Comparison of ENCODE assay signal across 8 cellular contexts in genomic region chr12:32390572-32391219, GRCh38. TPM values are rescaled to one million over a fixed set of nuclear protein-coding genes. Genes with fewer than 3 reads are reported as not detected.
DNase-seq lines count a peak whose midpoint lies in the region; ATAC-seq, FAIRE-seq and TF ChIP-seq lines count a peak whose summit lies in the region.

No MANE protein-coding gene starts in this region.

- H3K9me1 ChIP-seq in keratinocyte (ENCODE audit: control insufficient read depth, extremely low read depth, insufficient read depth, low read length): no peaks in the 10 kb centered on the region

- H3K27me3 ChIP-seq in H7 (ENCODE audit: control insufficient read depth, insufficient read depth, low read length) (no peaks in the 10 kb centered on the region), keratinocyte (ENCODE audit: control insufficient read depth, extremely low read depth, insufficient read depth, low read length) (no peaks in the 10 kb centered on the region), thymus (ENCODE audit: control insufficient read depth, insufficient read depth) (no peaks in the 10 kb centered on the region)

- in situ Hi-C loops in ACHN (cut with HindIII; ENCODE audit: low pct_ligation_motif_present, low pct_unique_long_range_greater_than_20kb, low sequenced_read_pairs): no loop called here

- no peak overlapping the region for H3K27ac Mint-ChIP-seq in activated T-helper 2 cell treated with anti-CD3 and anti-CD28 coated beads, Interferon-gamma antibody, Interleukin-2, Interleukin-4, amounts not matched to agents 10 μg/mL and 5 μg/mL and 100 μg/mL, durations not matched to agents 14 hours and 24 hours and 36 hours

- H3K27ac ChIP-seq in keratinocyte (ENCODE audit: control insufficient read depth, insufficient read depth, low read length) (no peak overlapping the region), thymus (ENCODE audit: low read depth) (no peak overlapping the region)

- no peaks in the 10 kb centered on the region for H3K36me3 Mint-ChIP-seq in activated T-helper 2 cell treated with anti-CD3 and anti-CD28 coated beads, Interferon-gamma antibody, Interleukin-2, Interleukin-4, amounts not matched to agents 10 μg/mL and 5 μg/mL and 100 μg/mL, durations not matched to agents 14 hours and 24 hours and 36 hours (ENCODE audit: low read depth)

- no peaks in the 10 kb centered on the region for H3K9me3 ChIP-seq in keratinocyte (ENCODE audit: control insufficient read depth, low read depth, low read length)
- H3K9me3 ChIP-seq in thymus (ENCODE audit: control insufficient read depth): no peaks in the 10 kb centered on the region

- H3K4me2 ChIP-seq in keratinocyte (ENCODE audit: control insufficient read depth, extremely low read depth, insufficient read depth, low read depth, low read length): peak overlapping the region; percentile 39

- TF ChIP-seq CTCF in keratinocyte (optimal IDR thresholded peaks at IDR 0.05 in 1 of 3, IDR thresholded peaks at IDR 0.05 in 1 of 3, conservative IDR thresholded peaks at IDR 0.05 in 1 of 3; ENCODE audit: extremely low read depth in 1 of 3, insufficient read depth in 2 of 3, low read length in 3 of 3): no peak

- peaks cover 2% of the 10 kb centered on the region for H3K4me1 Mint-ChIP-seq in activated T-helper 2 cell treated with anti-CD3 and anti-CD28 coated beads, Interferon-gamma antibody, Interleukin-2, Interleukin-4, amounts not matched to agents 10 μg/mL and 5 μg/mL and 100 μg/mL, durations not matched to agents 14 hours and 24 hours and 36 hours (ENCODE audit: low read depth)

- no peak for ATAC-seq in HG03139 (IDR thresholded peaks at IDR 0.05; ENCODE audit: unreplicated experiment)

- H3K9ac ChIP-seq in keratinocyte (ENCODE audit: control insufficient read depth, extremely low read depth, insufficient read depth, low read length): peak overlapping the region; percentile 63

- H3K4me3 ChIP-seq in H7 (ENCODE audit: insufficient read depth, low read depth, low read length): peak overlapping the region; percentile 14; the same call in 1 of the 2 replicates
- H3K4me3 ChIP-seq in keratinocyte (ENCODE audit: control insufficient read depth in 2 of 3, extremely low read depth in 1 of 3, insufficient read depth in 2 of 3, low read depth in 1 of 3, low read length in 3 of 3): peak overlapping the region; percentile 20 to 47 (median 29)
- peak overlapping the region; percentile 6 for H3K4me3 ChIP-seq in thymus (ENCODE audit: low read length)

- no peaks in the 10 kb centered on the region for H3K79me2 ChIP-seq in keratinocyte (ENCODE audit: control insufficient read depth, insufficient read depth, low read length)

- peak; percentile 84 for DNase-seq in ACHN
- DNase-seq in H7: no peak
- DNase-seq in activated T-helper 2 cell treated with anti-CD3 and anti-CD28 coated beads, Interferon-gamma antibody, Interleukin-2, Interleukin-4, amounts not matched to agents 10 μg/mL and 5 μg/mL and 100 μg/mL, durations not matched to agents 14 hours and 24 hours and 36 hours (ENCODE audit: low spot score): no peak
- no peak for DNase-seq in keratinocyte (ENCODE audit: low read depth, low spot score)
- DNase-seq in SKM-1 (lab: John Stamatoyannopoulos, UW; ENCODE audit: unreplicated experiment): no peak
- DNase-seq in NK-92 treated with Interleukin-12 subunit alpha and Interleukin-12 subunit beta, amount 100 ng/mL, for 24 hours (lab: John Stamatoyannopoulos, UW): no peak

- peak overlapping the region; percentile 71 for H3K4me3 Mint-ChIP-seq in activated T-helper 2 cell treated with anti-CD3 and anti-CD28 coated beads, Interferon-gamma antibody, Interleukin-2, Interleukin-4, amounts not matched to agents 10 μg/mL and 5 μg/mL and 100 μg/mL, durations not matched to agents 14 hours and 24 hours and 36 hours (ENCODE audit: low read depth)

- H4K20me1 ChIP-seq in keratinocyte (ENCODE audit: control insufficient read depth, extremely low read depth, insufficient read depth, low read length): no peaks in the 10 kb centered on the region

- no peaks in the 10 kb centered on the region for H3K4me1 ChIP-seq in keratinocyte (ENCODE audit: control insufficient read depth, extremely low read depth, insufficient read depth, low read length)
- no peaks in the 10 kb centered on the region for H3K4me1 ChIP-seq in thymus (ENCODE audit: control insufficient read depth, insufficient read depth, low read length)

- H2AFZ ChIP-seq in keratinocyte (ENCODE audit: control insufficient read depth, low read length): peak overlapping the region; percentile 80

- intact Hi-C loops in activated T-helper 2 cell treated with anti-CD3 and anti-CD28 coated beads, Interferon-gamma antibody, Interleukin-2, Interleukin-4, amounts not matched to agents 10 μg/mL and 5 μg/mL and 100 μg/mL, durations not matched to agents 14 hours and 24 hours and 36 hours (cut with micrococcal nuclease): no loop called here

- dilution Hi-C loops in keratinocyte (cut with MboI; ENCODE audit: extremely low pct_ligation_motif_present, low sequenced_read_pairs): no loop called here

- WGBS in thymus: 41% methylated on average over 47 of the region's 47 CpGs

- no peaks in the 10 kb centered on the region for H3K27me3 Mint-ChIP-seq in activated T-helper 2 cell treated with anti-CD3 and anti-CD28 coated beads, Interferon-gamma antibody, Interleukin-2, Interleukin-4, amounts not matched to agents 10 μg/mL and 5 μg/mL and 100 μg/mL, durations not matched to agents 14 hours and 24 hours and 36 hours (ENCODE audit: low read depth)

- peak; percentile 26 for FAIRE-seq in keratinocyte (lab: Jason Lieb, UNC)

- H3K36me3 ChIP-seq in H7 (replicated peaks; ENCODE audit: control insufficient read depth, insufficient read depth, low read length) (no peaks in the 10 kb centered on the region), keratinocyte (ENCODE audit: control insufficient read depth in 2 of 2, extremely low read depth in 1 of 2, insufficient read depth in 2 of 2, low read length in 2 of 2) (no peaks in the 10 kb centered on the region), thymus (ENCODE audit: control insufficient read depth, insufficient read depth) (no peaks in the 10 kb centered on the region)

- no peaks in the 10 kb centered on the region for H3K9me3 Mint-ChIP-seq in activated T-helper 2 cell treated with anti-CD3 and anti-CD28 coated beads, Interferon-gamma antibody, Interleukin-2, Interleukin-4, amounts not matched to agents 10 μg/mL and 5 μg/mL and 100 μg/mL, durations not matched to agents 14 hours and 24 hours and 36 hours

RNA-seq across cellular contexts. Expression of gene FGD4, which starts 8.7 kb away (rescaled TPM):
- total RNA-seq in H7 (2014; rRNA removed; shearing (Covaris generic)): 24.0 and 36.5 TPM in 2 replicates
- 1.4 and 1.7 TPM in 2 replicates for total RNA-seq in activated T-helper 2 cell treated with anti-CD3 and anti-CD28 coated beads, Interferon-gamma antibody, Interleukin-2, Interleukin-4, amounts not matched to agents 10 μg/mL and 5 μg/mL and 100 μg/mL, durations not matched to agents 14 hours and 24 hours and 36 hours
- polyA plus RNA-seq in keratinocyte (7.8 to 10.5 TPM (median 7.9 TPM) in 3 replicates), thymus (3.3 TPM)
- polyA plus RNA-seq in keratinocyte (2011; ENCODE audit: low read depth): 22.1 TPM
- polyA plus RNA-seq in keratinocyte (2011; cell fraction: cytosol; rRNA removed): 4.0 and 7.3 TPM in 2 replicates
- 12.3 and 14.2 TPM in 2 replicates for polyA plus RNA-seq in keratinocyte (2011; cell fraction: nucleus; rRNA removed)
- 6.2 and 7.4 TPM in 2 replicates for polyA plus RNA-seq in keratinocyte (2012; ENCODE audit: low replicate concordance)
- 16.5 to 34.5 TPM (median 22.3 TPM) in 3 replicates for polyA minus RNA-seq in keratinocyte
- polyA minus RNA-seq in keratinocyte (2011; cell fraction: cytosol; rRNA and poly(A)+ RNA removed): 26.7 TPM
- 28.1 and 53.8 TPM in 2 replicates for polyA minus RNA-seq in keratinocyte (2011; cell fraction: nucleus; rRNA and poly(A)+ RNA removed)
